8 cellular contexts compared by ENCODE assay signal in genomic region chr22:45671051-45671782, GRCh38. TPM values are rescaled to one million over a fixed set of nuclear protein-coding genes. Genes with fewer than 3 reads are reported as not detected.
DNase-seq lines count a peak whose midpoint lies in the region; ATAC-seq, FAIRE-seq and TF ChIP-seq lines count a peak whose summit lies in the region.

No MANE protein-coding gene starts in this region.

- TF ChIP-seq POLR2A in body of pancreas (IDR thresholded peaks at IDR 0.05): no peak

- intact Hi-C loops in body of pancreas (cut with DNase I): no loop called here

- no peak for FAIRE-seq in HTR-8/SVneo (lab: Jason Lieb, UNC)

- H3K4me2 ChIP-seq in BLaER1 treated with 17β-estradiol and CSF1 and Interleukin-3, amounts not matched to agents 10 nM and 100 nM: peak overlapping the region; percentile 77 to 99 (median 95)

- no peaks in the 10 kb centered on the region for H3K9me3 ChIP-seq in BLaER1 treated with 17β-estradiol and CSF1 and Interleukin-3, amounts not matched to agents 10 nM and 100 nM (replicated peaks in 1 of 11)
- H3K9me3 ChIP-seq in body of pancreas: no peaks in the 10 kb centered on the region

- peaks cover 8% of the 10 kb centered on the region for H3K36me3 Mint-ChIP-seq in stimulated activated memory B cell treated with anti-CD40 and anti-IgM and Interleukin-4, amounts not matched to agents 10 μg/mL and 1 μg/mL and 100 μg/mL, for 72 hours

- no peak for TF ChIP-seq CTCF in body of pancreas (IDR thresholded peaks at IDR 0.05)

- ATAC-seq in body of pancreas (no peak), HG02623 (IDR thresholded peaks at IDR 0.05; ENCODE audit: unreplicated experiment) (no peak)
- ATAC-seq in stimulated activated memory B cell treated with anti-CD40 and anti-IgM and Interleukin-4, amounts not matched to agents 10 μg/mL and 1 μg/mL and 100 μg/mL, for 72 hours: no peak

- H3K27me3 Mint-ChIP-seq in stimulated activated memory B cell treated with anti-CD40 and anti-IgM and Interleukin-4, amounts not matched to agents 10 μg/mL and 1 μg/mL and 100 μg/mL, for 72 hours: no peaks in the 10 kb centered on the region

- peak overlapping the region; percentile 93 for H3K27ac Mint-ChIP-seq in stimulated activated memory B cell treated with anti-CD40 and anti-IgM and Interleukin-4, amounts not matched to agents 10 μg/mL and 1 μg/mL and 100 μg/mL, for 72 hours

- peaks cover 0 to 18% (median 11%) of the 10 kb centered on the region in 11 experiments; a peak in 19 of 22 replicates for H3K36me3 ChIP-seq in BLaER1 treated with 17β-estradiol and CSF1 and Interleukin-3, amounts not matched to agents 10 nM and 100 nM
- no peaks in the 10 kb centered on the region for H3K36me3 ChIP-seq in body of pancreas (replicated peaks in 1 of 2; ENCODE audit: insufficient read depth in 1 of 2, low read depth in 2 of 2)

- H3K27ac ChIP-seq in BLaER1 treated with 17β-estradiol and CSF1 and Interleukin-3, amounts not matched to agents 10 nM and 100 nM: peak overlapping the region; percentile 92 to 99 (median 94)
- H3K27ac ChIP-seq in body of pancreas: peak overlapping the region; percentile 40 to 86 (median 76)

- peak overlapping the region; percentile 92 to 99 (median 95) for H3K9ac ChIP-seq in BLaER1 treated with 17β-estradiol and CSF1 and Interleukin-3, amounts not matched to agents 10 nM and 100 nM

- peak overlapping the region; percentile 89 for H3K4me3 Mint-ChIP-seq in stimulated activated memory B cell treated with anti-CD40 and anti-IgM and Interleukin-4, amounts not matched to agents 10 μg/mL and 1 μg/mL and 100 μg/mL, for 72 hours

- WGBS in body of pancreas, 2 donors: 7 to 8% methylated on average over 16 to 31 of the region's 32 CpGs

- peaks cover 22 to 41% (median 33%) of the 10 kb centered on the region in 11 experiments; a peak in 20 of 22 replicates for H4K20me1 ChIP-seq in BLaER1 treated with 17β-estradiol and CSF1 and Interleukin-3, amounts not matched to agents 10 nM and 100 nM

- DNase-seq in HTR-8/SVneo (ENCODE audit: insufficient read length, low spot score) (peak; percentile 72), body of pancreas (no peak), iPS-NIHi7 (ENCODE audit: extremely low spot score) (peak; percentile 94), GOT3 (lab: John Stamatoyannopoulos, UW) (no peak), GM19238 (ENCODE audit: insufficient read length, low spot score) (no peak)

- peaks cover 27% of the 10 kb centered on the region for H3K4me1 Mint-ChIP-seq in stimulated activated memory B cell treated with anti-CD40 and anti-IgM and Interleukin-4, amounts not matched to agents 10 μg/mL and 1 μg/mL and 100 μg/mL, for 72 hours

- peaks cover 22 to 31% (median 27%) of the 10 kb centered on the region in 10 experiments for H3K4me1 ChIP-seq in BLaER1 treated with 17β-estradiol and CSF1 and Interleukin-3, amounts not matched to agents 10 nM and 100 nM
- H3K4me1 ChIP-seq in body of pancreas: peaks cover 29% of the 10 kb centered on the region

- H3K27me3 ChIP-seq in BLaER1 treated with 17β-estradiol and CSF1 and Interleukin-3, amounts not matched to agents 10 nM and 100 nM: no peaks in the 10 kb centered on the region
- no peaks in the 10 kb centered on the region for H3K27me3 ChIP-seq in body of pancreas

- H3K4me3 ChIP-seq in BLaER1 treated with 17β-estradiol and CSF1 and Interleukin-3, amounts not matched to agents 10 nM and 100 nM: peak overlapping the region; percentile 63 to 96 (median 83)
- H3K4me3 ChIP-seq in body of pancreas: peak overlapping the region; percentile 74 to 77

- peaks cover 3% of the 10 kb centered on the region for H3K9me3 Mint-ChIP-seq in stimulated activated memory B cell treated with anti-CD40 and anti-IgM and Interleukin-4, amounts not matched to agents 10 μg/mL and 1 μg/mL and 100 μg/mL, for 72 hours

RNA-seq across cellular contexts. Expression of gene ATXN10, which starts 0.4 kb away (rescaled TPM):
- total RNA-seq in body of pancreas: 10 to 100 TPM; 61.6 to 69.8 TPM

Comparison
In these comparisons a context has a peak if more than half of its experiments do, and no peak if none do; other contexts are left out.
1. DNase-seq: peak in HTR-8/SVneo (single experiment) and iPS-NIHi7 (single experiment); none in body of pancreas (0 of 4), GOT3 (single experiment) and GM19238 (single experiment).